10 cellular contexts compared by ENCODE assay signal in genomic region chr4:89753601-89754066, GRCh38.
DNase-seq lines count a peak whose midpoint lies in the region; ATAC-seq and TF ChIP-seq lines count a peak whose summit lies in the region.
"Had no signal": no experiment of that assay in that cellular context is flagged by ENCODE, and none has a peak within 500 bp of the region (broad histone marks: within the 10 kb centered on the region; RNA-seq: fewer than 3 reads in every experiment).

No MANE protein-coding gene starts in this region.

- H3K27me3 ChIP-seq in Panc1 (ENCODE audit: control insufficient read depth, insufficient read depth, low read length) = no peaks in the 10 kb centered on the region
- H3K27me3 ChIP-seq in esophagus squamous epithelium = no peaks in the 10 kb centered on the region
- no peaks in the 10 kb centered on the region for H3K27me3 ChIP-seq in colonic mucosa

- H3K27me3 Mint-ChIP-seq in stimulated activated memory B cell treated with anti-CD40 and anti-IgM and Interleukin-4, amounts not matched to agents 10 μg/mL and 1 μg/mL and 100 μg/mL, for 72 hours = no peaks in the 10 kb centered on the region
- H3K27me3 Mint-ChIP-seq in T-helper 17 cell = peaks cover 29% of the 10 kb centered on the region
- H3K27me3 Mint-ChIP-seq: memory B cell had no signal

- H3K9me3 ChIP-seq in Panc1 (ENCODE audit: control insufficient read depth, insufficient read depth, low read depth, low read length) (no peaks in the 10 kb centered on the region), esophagus squamous epithelium (no peaks in the 10 kb centered on the region), colonic mucosa (no peaks in the 10 kb centered on the region), T-helper 17 cell (ENCODE audit: control insufficient read depth, low read length, poor library complexity, severe bottlenecking) (no peaks in the 10 kb centered on the region)
- H3K9me3 ChIP-seq: thoracic aorta had no signal

- H3K27ac ChIP-seq in Panc1 (ENCODE audit: low read length) (peak overlapping the region; percentile 68), esophagus squamous epithelium (peak overlapping the region; percentile 1 to 74 (median 70)), colonic mucosa (no peak overlapping the region)
- H3K27ac ChIP-seq: thoracic aorta had no signal

- intact Hi-C loops in Panc1 (cut with micrococcal nuclease; ENCODE audit: unreplicated experiment) (no loop called here), esophagus squamous epithelium (cut with DNase I) (no loop called here), colonic mucosa (cut with DNase I) (no loop called here)

- ATAC-seq in Panc1 (peak; percentile 62), T-helper 17 cell (no peak)
- ATAC-seq in stimulated activated memory B cell treated with anti-CD40 and anti-IgM and Interleukin-4, amounts not matched to agents 10 μg/mL and 1 μg/mL and 100 μg/mL, for 72 hours = no peak

- H3K27ac Mint-ChIP-seq in stimulated activated memory B cell treated with anti-CD40 and anti-IgM and Interleukin-4, amounts not matched to agents 10 μg/mL and 1 μg/mL and 100 μg/mL, for 72 hours = no peak overlapping the region
- H3K27ac Mint-ChIP-seq in T-helper 17 cell = no peak overlapping the region
- H3K27ac Mint-ChIP-seq: memory B cell had no signal

- no peaks in the 10 kb centered on the region for H3K36me3 Mint-ChIP-seq in stimulated activated memory B cell treated with anti-CD40 and anti-IgM and Interleukin-4, amounts not matched to agents 10 μg/mL and 1 μg/mL and 100 μg/mL, for 72 hours
- H3K36me3 Mint-ChIP-seq in T-helper 17 cell (ENCODE audit: low read depth) = no peaks in the 10 kb centered on the region
- H3K36me3 Mint-ChIP-seq: memory B cell had no signal

- 12 to 17% methylated on average over 5 of the region's 5 CpGs for WGBS in esophagus squamous epithelium, 2 donors

- CTCF ChIA-PET in Panc1 (lab: Charles Lee) = no interaction called here

- POLR2A ChIA-PET in Panc1 (lab: Charles Lee) = no interaction called here

- H3K4me3 ChIP-seq in Panc1 (ENCODE audit: low read depth in 2 of 2, low read length in 2 of 2) (no peak overlapping the region), esophagus squamous epithelium (no peak overlapping the region), colonic mucosa (no peak overlapping the region)
- H3K4me3 ChIP-seq: thoracic aorta had no signal

- in situ Hi-C loops in Panc1 (cut with HindIII; ENCODE audit: low pct_unique_long_range_greater_than_20kb, low sequenced_read_pairs) = no loop called here

- TF ChIP-seq POLR2A in esophagus squamous epithelium (IDR thresholded peaks at IDR 0.05) = no peak

- no peaks in the 10 kb centered on the region for H3K4me1 Mint-ChIP-seq in stimulated activated memory B cell treated with anti-CD40 and anti-IgM and Interleukin-4, amounts not matched to agents 10 μg/mL and 1 μg/mL and 100 μg/mL, for 72 hours
- H3K4me1 Mint-ChIP-seq in T-helper 17 cell = no peaks in the 10 kb centered on the region
- H3K4me1 Mint-ChIP-seq: memory B cell had no signal

- TF ChIP-seq CTCF in Panc1 (IDR thresholded peaks at IDR 0.05) (no peak), esophagus squamous epithelium (IDR thresholded peaks at IDR 0.05) (no peak), colonic mucosa (IDR thresholded peaks at IDR 0.05) (no peak)

- BruUV-seq in Panc1 (replicated peaks; lab: Mats Ljungman, UMichigan) = no TSS peak

- H3K4me3 Mint-ChIP-seq in stimulated activated memory B cell treated with anti-CD40 and anti-IgM and Interleukin-4, amounts not matched to agents 10 μg/mL and 1 μg/mL and 100 μg/mL, for 72 hours = no peak overlapping the region
- H3K4me3 Mint-ChIP-seq in T-helper 17 cell = no peak overlapping the region
- H3K4me3 Mint-ChIP-seq: memory B cell had no signal

- H3K9me3 Mint-ChIP-seq in stimulated activated memory B cell treated with anti-CD40 and anti-IgM and Interleukin-4, amounts not matched to agents 10 μg/mL and 1 μg/mL and 100 μg/mL, for 72 hours = no peaks in the 10 kb centered on the region
- H3K9me3 Mint-ChIP-seq: memory B cell had no signal

- DNase-seq in EL = peak; percentile 92
- no peak for DNase-seq in Panc1 (ENCODE audit: low read depth, low spot score)
- DNase-seq in esophagus squamous epithelium (lab: John Stamatoyannopoulos, UW) = no peak
- peak; percentile 92 for DNase-seq in pulmonary artery endothelial cell (ENCODE audit: low read depth, low spot score)
- no peak for DNase-seq in effector CD8-positive, alpha-beta T cell (lab: John Stamatoyannopoulos, UW)
- DNase-seq in colonic mucosa = no peak
- no peak for DNase-seq in T-helper 17 cell

- H3K9ac ChIP-seq in colonic mucosa (ENCODE audit: low read depth in 2 of 2, low read length in 2 of 2) = no peak overlapping the region

- H3K36me3 ChIP-seq in Panc1 (ENCODE audit: control insufficient read depth, insufficient read depth, low read length) = no peaks in the 10 kb centered on the region
- H3K36me3 ChIP-seq in esophagus squamous epithelium = no peaks in the 10 kb centered on the region
- H3K36me3 ChIP-seq in colonic mucosa = no peaks in the 10 kb centered on the region
- H3K36me3 ChIP-seq: thoracic aorta had no signal

- H3K4me1 ChIP-seq in Panc1 (ENCODE audit: control insufficient read depth, insufficient read depth, low read length) (no peaks in the 10 kb centered on the region; the same call in 1 of the 2 replicates), esophagus squamous epithelium (peaks cover 0 to 20% (median 7%) of the 10 kb centered on the region in 3 donors), colonic mucosa (no peaks in the 10 kb centered on the region)

Comparison
In these comparisons a context has a peak if more than half of its experiments do, and no peak if none do; other contexts are left out.
1. DNase-seq: peak in EL (single experiment) and pulmonary artery endothelial cell (single experiment); none in Panc1 (single experiment), esophagus squamous epithelium (single experiment), effector CD8-positive, alpha-beta T cell (single experiment), colonic mucosa (single experiment) and T-helper 17 cell (0 of 3).